ENCODE assay signal across 17 cellular contexts in genomic region chr5:133698646-133699526, GRCh38.
DNase-seq lines count a peak whose midpoint lies in the region; ATAC-seq lines count a peak whose summit lies in the region.
"Had no signal": no experiment of that assay in that cellular context is flagged by ENCODE, and none has a peak within 500 bp of the region (broad histone marks: within the 10 kb centered on the region; RNA-seq: fewer than 3 reads in every experiment).

No MANE protein-coding gene starts in this region.

- DNase-seq in activated CD4-positive, alpha-beta T cell treated with anti-CD3 and anti-CD28 coated beads for 36 hours = peak; percentile 55
- no peak for DNase-seq in activated CD4-positive, alpha-beta T cell treated with anti-CD3 and anti-CD28 coated beads for 1 hour
- DNase-seq in islet precursor cell = peak; percentile 35
- DNase-seq in SW480 (ENCODE audit: low spot score) = no peak
- DNase-seq in SHP77 treated with DMSO at 0.1 percent for 48 hours (lab: John Stamatoyannopoulos, UW) = no peak
- DNase-seq: 8988T; body of pancreas; effector CD8-positive, alpha-beta T cell; foreskin keratinocyte; MG63; NCI-H2171; ovary; WERI-Rb-1 had no signal

- H3K4me1 Mint-ChIP-seq in activated CD4-positive, alpha-beta T cell treated with anti-CD3 and anti-CD28 coated beads for 36 hours = peaks cover 13% of the 10 kb centered on the region

- intact Hi-C loops in activated CD4-positive, alpha-beta T cell treated with anti-CD3 and anti-CD28 coated beads for 36 hours (cut with DNase I, micrococcal nuclease) = loop anchor here in 1 of 2 experiments (1.0 kb wide), 1 partner anchor 72 kb away; no protein-coding TSS in a partner anchor

- peaks cover 3% of the 10 kb centered on the region for H3K27me3 Mint-ChIP-seq in activated CD4-positive, alpha-beta T cell treated with anti-CD3 and anti-CD28 coated beads for 36 hours
- H3K27me3 Mint-ChIP-seq: CD4-positive, CD25-positive, alpha-beta regulatory T cell had no signal

- no peaks in the 10 kb centered on the region for H3K9me3 Mint-ChIP-seq in activated CD4-positive, alpha-beta T cell treated with anti-CD3 and anti-CD28 coated beads for 36 hours (ENCODE audit: low read depth)
- H3K9me3 Mint-ChIP-seq: CD4-positive, CD25-positive, alpha-beta regulatory T cell had no signal

- no peaks in the 10 kb centered on the region for H3K36me3 Mint-ChIP-seq in activated CD4-positive, alpha-beta T cell treated with anti-CD3 and anti-CD28 coated beads for 36 hours (ENCODE audit: low read depth)
- H3K36me3 Mint-ChIP-seq: CD4-positive, CD25-positive, alpha-beta regulatory T cell had no signal

- CTCF ChIA-PET in activated CD4-positive, alpha-beta T cell treated with anti-CD3 and anti-CD28 coated beads for 36 hours (lab: Charles Lee) = interaction anchor here (0.5 kb wide), 1 partner anchor 139 kb away, joined by 3 read pairs; no protein-coding TSS in a partner anchor

- ATAC-seq in activated CD4-positive, alpha-beta T cell treated with anti-CD3 and anti-CD28 coated beads for 36 hours = peak; percentile 96
- ATAC-seq in GM19025 (IDR thresholded peaks at IDR 0.05; ENCODE audit: low read depth, unreplicated experiment) (peak; percentile 54), HG02798 (IDR thresholded peaks at IDR 0.05; ENCODE audit: poor library complexity, unreplicated experiment) (peak; percentile 70), HG03457 (IDR thresholded peaks at IDR 0.05; ENCODE audit: unreplicated experiment) (no peak)
- ATAC-seq: body of pancreas, foreskin keratinocyte had no signal

- POLR2A ChIA-PET in activated CD4-positive, alpha-beta T cell treated with anti-CD3 and anti-CD28 coated beads for 36 hours (lab: Charles Lee) = interaction anchor here (0.7 to 1.0 kb wide), 2 partner anchors 49 to 72 kb away, joined by 3 read pairs; no protein-coding TSS in a partner anchor

- H3K4me3 Mint-ChIP-seq in activated CD4-positive, alpha-beta T cell treated with anti-CD3 and anti-CD28 coated beads for 36 hours = no peak overlapping the region
- H3K4me3 Mint-ChIP-seq: CD4-positive, CD25-positive, alpha-beta regulatory T cell had no signal

- no peak overlapping the region for H3K27ac Mint-ChIP-seq in activated CD4-positive, alpha-beta T cell treated with anti-CD3 and anti-CD28 coated beads for 36 hours
- H3K27ac Mint-ChIP-seq: CD4-positive, CD25-positive, alpha-beta regulatory T cell had no signal

Comparison
In these comparisons a context has a peak if more than half of its experiments do, and no peak if none do; other contexts are left out.
1. DNase-seq: peak in activated CD4-positive, alpha-beta T cell treated with anti-CD3 and anti-CD28 coated beads for 36 hours (single experiment) and islet precursor cell (single experiment); none in activated CD4-positive, alpha-beta T cell treated with anti-CD3 and anti-CD28 coated beads for 1 hour (single experiment), SW480 (single experiment) and SHP77 treated with DMSO at 0.1 percent for 48 hours (single experiment).